ENCODE assay signal across 23 cellular contexts in the genomic region with DNA sequence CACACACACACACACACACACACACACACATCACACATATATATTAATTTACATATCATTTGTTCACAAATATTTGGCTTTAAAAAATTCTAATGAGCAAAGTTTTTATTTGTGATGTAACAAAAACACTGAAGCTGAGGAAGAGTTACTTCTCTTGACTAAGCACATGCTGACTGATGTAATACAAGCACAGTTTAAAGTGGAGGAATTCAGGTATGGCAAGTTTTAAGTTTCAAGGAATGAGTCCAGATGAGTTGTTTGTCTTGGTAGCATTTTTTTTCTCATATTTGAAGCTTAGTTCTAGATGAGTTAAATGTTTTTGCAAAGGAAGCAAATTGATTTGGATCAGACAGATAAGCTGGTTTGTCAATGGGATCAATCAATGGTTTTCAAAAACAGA. TPM values are rescaled to one million over a fixed set of nuclear protein-coding genes. Genes with fewer than 3 reads are reported as not detected.
A peak's percentile ranks its signal among the peaks of the same experiment; 100 is the strongest.
DNase-seq lines count a peak whose midpoint lies in the region; ATAC-seq and TF ChIP-seq lines count a peak whose summit lies in the region.
"Had no signal": no experiment of that assay in that cellular context is flagged by ENCODE, and none has a peak within 500 bp of the region (broad histone marks: within the 10 kb centered on the region; RNA-seq: fewer than 3 reads in every experiment).

No MANE protein-coding gene starts in this region.

- intact Hi-C loops in PC-9 (cut with micrococcal nuclease; ENCODE audit: unreplicated experiment) = no loop called here
- intact Hi-C loops in activated T-helper 1 cell treated with anti-CD3 and anti-CD28 coated beads, Interleukin-12 subunit alpha, Interleukin-12 subunit beta, Interleukin-2, Interleukin-4 antibody, amounts not matched to agents 30 ng/mL and 10 ng/mL and 1 ng/mL, durations not matched to agents 14 hours and 24 hours and 36 hours (cut with micrococcal nuclease) = no loop called here

- H3K27me3 ChIP-seq in GM23338 (ENCODE audit: insufficient read depth) (no peaks in the 10 kb centered on the region), PC-9 (ENCODE audit: insufficient read depth, low read depth) (no peaks in the 10 kb centered on the region)

- H3K9me3 ChIP-seq in PC-9 (ENCODE audit: insufficient read depth, low read depth) = no peaks in the 10 kb centered on the region
- H3K9me3 ChIP-seq: A549 had no signal

- H4K20me1 ChIP-seq in GM23338 (replicated peaks; ENCODE audit: insufficient read depth) = no peaks in the 10 kb centered on the region
- H4K20me1 ChIP-seq in PC-9 (ENCODE audit: insufficient read depth) = no peaks in the 10 kb centered on the region

- H3K9me2 ChIP-seq in GM23338 (ENCODE audit: insufficient read depth) (no peaks in the 10 kb centered on the region), PC-9 (ENCODE audit: insufficient read depth) (no peaks in the 10 kb centered on the region)

- TF ChIP-seq CTCF in GM23338 (conservative IDR thresholded peaks at IDR 0.05; ENCODE audit: low read depth in 2 of 2) = no peak
- TF ChIP-seq CTCF in PC-9 (conservative IDR thresholded peaks at IDR 0.05) = no peak
- no peak for TF ChIP-seq CTCF in endothelial cell (IDR thresholded peaks at IDR 0.05; ENCODE audit: unreplicated experiment)

- H2AFZ ChIP-seq in GM23338 = no peak overlapping the region
- H2AFZ ChIP-seq in PC-9 = peak overlapping the region; percentile 72

- no peaks in the 10 kb centered on the region for H3K79me2 ChIP-seq in GM23338 (replicated peaks; ENCODE audit: insufficient read depth)
- no peaks in the 10 kb centered on the region for H3K79me2 ChIP-seq in PC-9 (ENCODE audit: low read depth)

- H3K9me3 Mint-ChIP-seq in GM23338 (no peaks in the 10 kb centered on the region), endothelial cell (ENCODE audit: unreplicated experiment) (no peaks in the 10 kb centered on the region)
- no peaks in the 10 kb centered on the region for H3K9me3 Mint-ChIP-seq in activated T-helper 1 cell treated with anti-CD3 and anti-CD28 coated beads, Interleukin-12 subunit alpha, Interleukin-12 subunit beta, Interleukin-2, Interleukin-4 antibody, amounts not matched to agents 30 ng/mL and 10 ng/mL and 1 ng/mL, durations not matched to agents 14 hours and 24 hours and 36 hours
- no peaks in the 10 kb centered on the region for H3K9me3 Mint-ChIP-seq in stimulated activated naive B cell treated with anti-CD40 and anti-IgM and Interleukin-4, amounts not matched to agents 10 μg/mL and 1 μg/mL and 100 μg/mL, for 72 hours
- H3K9me3 Mint-ChIP-seq: CD14-positive monocyte had no signal

- H3K4me1 Mint-ChIP-seq in GM23338 (peaks cover 6% of the 10 kb centered on the region; the same call in 2 of the 3 replicates), endothelial cell (ENCODE audit: unreplicated experiment) (peaks cover 3% of the 10 kb centered on the region)
- H3K4me1 Mint-ChIP-seq in activated T-helper 1 cell treated with anti-CD3 and anti-CD28 coated beads, Interleukin-12 subunit alpha, Interleukin-12 subunit beta, Interleukin-2, Interleukin-4 antibody, amounts not matched to agents 30 ng/mL and 10 ng/mL and 1 ng/mL, durations not matched to agents 14 hours and 24 hours and 36 hours (ENCODE audit: low read depth) = no peaks in the 10 kb centered on the region
- peaks cover 0 to 2% of the 10 kb centered on the region in 2 donors for H3K4me1 Mint-ChIP-seq in stimulated activated naive B cell treated with anti-CD40 and anti-IgM and Interleukin-4, amounts not matched to agents 10 μg/mL and 1 μg/mL and 100 μg/mL, for 72 hours
- H3K4me1 Mint-ChIP-seq: B cell, CD14-positive monocyte had no signal

- H3F3A ChIP-seq in GM23338 (replicated peaks; ENCODE audit: low read depth) (no peaks in the 10 kb centered on the region), PC-9 (ENCODE audit: insufficient read depth, low read depth) (no peaks in the 10 kb centered on the region)

- BruUV-seq in PC-9 (replicated peaks; lab: Mats Ljungman, UMichigan) = no TSS peak

- no peak for ATAC-seq in GM23338
- no peak for ATAC-seq in stimulated activated naive B cell treated with anti-CD40 and anti-IgM and Interleukin-4, amounts not matched to agents 10 μg/mL and 1 μg/mL and 100 μg/mL, for 72 hours (replicated peaks)
- ATAC-seq: A549, Right ventricle myocardium inferior had no signal

- H3K27ac ChIP-seq in GM23338 (ENCODE audit: low read depth) (no peak overlapping the region), PC-9 (no peak overlapping the region)
- H3K27ac ChIP-seq: A549, KMS-11 had no signal

- H3K4me3 Mint-ChIP-seq in GM23338 = no peak overlapping the region
- H3K4me3 Mint-ChIP-seq in endothelial cell (ENCODE audit: unreplicated experiment) = peak overlapping the region; percentile 29
- no peak overlapping the region for H3K4me3 Mint-ChIP-seq in activated T-helper 1 cell treated with anti-CD3 and anti-CD28 coated beads, Interleukin-12 subunit alpha, Interleukin-12 subunit beta, Interleukin-2, Interleukin-4 antibody, amounts not matched to agents 30 ng/mL and 10 ng/mL and 1 ng/mL, durations not matched to agents 14 hours and 24 hours and 36 hours
- no peak overlapping the region for H3K4me3 Mint-ChIP-seq in stimulated activated naive B cell treated with anti-CD40 and anti-IgM and Interleukin-4, amounts not matched to agents 10 μg/mL and 1 μg/mL and 100 μg/mL, for 72 hours
- H3K4me3 Mint-ChIP-seq: B cell, CD14-positive monocyte had no signal

- no peaks in the 10 kb centered on the region for H3K36me3 ChIP-seq in GM23338 (ENCODE audit: insufficient read depth)
- H3K36me3 ChIP-seq in PC-9 (ENCODE audit: low read depth) = no peaks in the 10 kb centered on the region

- CTCF ChIA-PET in PC-9 (lab: Charles Lee) = no interaction called here

- H3K4me2 ChIP-seq in GM23338 (no peak overlapping the region), PC-9 (no peak overlapping the region)
- H3K4me2 ChIP-seq: A549, KMS-11 had no signal

- DNase-seq in GM23338 (ENCODE audit: low spot score) = no peak
- no peak for DNase-seq in PC-9
- DNase-seq in endothelial cell (ENCODE audit: low spot score) = no peak
- peak; percentile 8 for DNase-seq in left kidney (ENCODE audit: low read depth, low spot score)
- no peak for DNase-seq in activated T-helper 1 cell treated with anti-CD3 and anti-CD28 coated beads, Interleukin-12 subunit alpha, Interleukin-12 subunit beta, Interleukin-2, Interleukin-4 antibody, amounts not matched to agents 30 ng/mL and 10 ng/mL and 1 ng/mL, durations not matched to agents 14 hours and 24 hours and 36 hours (ENCODE audit: low spot score)
- no peak for DNase-seq in activated T-cell treated with anti-CD3 and anti-CD28 coated beads, Interleukin-2, amount 50 U/mL, for 48 hours
- DNase-seq in stimulated activated naive B cell treated with anti-CD40 and anti-IgM and Interleukin-4, amounts not matched to agents 10 μg/mL and 1 μg/mL and 100 μg/mL, for 72 hours = no peak
- DNase-seq in T1000 (lab: John Stamatoyannopoulos, UW) = no peak
- DNase-seq: DMS53; GDM1; H7; MV-4-11; NCI-H1105 treated with DMSO at 0.1 percent for 48 hours; NCI-H2029 treated with DMSO at 0.1 percent for 48 hours; NCI-H226; NCI-H524; NCI-H774; NK-92 treated with Interleukin-12 subunit alpha and Interleukin-12 subunit beta, amount 100 ng/mL, for 24 hours had no signal

- H3K27me3 Mint-ChIP-seq in GM23338 (ENCODE audit: insufficient read depth, low read depth, poor library complexity) (no peaks in the 10 kb centered on the region), endothelial cell (ENCODE audit: unreplicated experiment) (no peaks in the 10 kb centered on the region)
- H3K27me3 Mint-ChIP-seq in activated T-helper 1 cell treated with anti-CD3 and anti-CD28 coated beads, Interleukin-12 subunit alpha, Interleukin-12 subunit beta, Interleukin-2, Interleukin-4 antibody, amounts not matched to agents 30 ng/mL and 10 ng/mL and 1 ng/mL, durations not matched to agents 14 hours and 24 hours and 36 hours (ENCODE audit: insufficient read depth) = no peaks in the 10 kb centered on the region
- no peaks in the 10 kb centered on the region for H3K27me3 Mint-ChIP-seq in stimulated activated naive B cell treated with anti-CD40 and anti-IgM and Interleukin-4, amounts not matched to agents 10 μg/mL and 1 μg/mL and 100 μg/mL, for 72 hours
- H3K27me3 Mint-ChIP-seq: B cell had no signal

- H3K4me3 ChIP-seq in GM23338 (no peak overlapping the region), PC-9 (no peak overlapping the region)
- H3K4me3 ChIP-seq: A549 had no signal

- POLR2A ChIA-PET in PC-9 (lab: Charles Lee; ENCODE audit: unreplicated experiment) = interaction anchor here (0.7 kb wide), 1 partner anchor 345 kb away, joined by 19 read pairs; no protein-coding TSS in a partner anchor

- H3K36me3 Mint-ChIP-seq in GM23338 (ENCODE audit: low read depth) = no peaks in the 10 kb centered on the region
- peaks cover 9% of the 10 kb centered on the region for H3K36me3 Mint-ChIP-seq in endothelial cell (ENCODE audit: low read depth, unreplicated experiment)
- no peaks in the 10 kb centered on the region for H3K36me3 Mint-ChIP-seq in activated T-helper 1 cell treated with anti-CD3 and anti-CD28 coated beads, Interleukin-12 subunit alpha, Interleukin-12 subunit beta, Interleukin-2, Interleukin-4 antibody, amounts not matched to agents 30 ng/mL and 10 ng/mL and 1 ng/mL, durations not matched to agents 14 hours and 24 hours and 36 hours (ENCODE audit: low read depth)
- no peaks in the 10 kb centered on the region for H3K36me3 Mint-ChIP-seq in stimulated activated naive B cell treated with anti-CD40 and anti-IgM and Interleukin-4, amounts not matched to agents 10 μg/mL and 1 μg/mL and 100 μg/mL, for 72 hours
- H3K36me3 Mint-ChIP-seq: CD14-positive monocyte had no signal

- no peaks in the 10 kb centered on the region for H3K4me1 ChIP-seq in GM23338 (ENCODE audit: insufficient read depth)
- H3K4me1 ChIP-seq in PC-9 (replicated peaks; ENCODE audit: insufficient read depth) = peaks cover 5% of the 10 kb centered on the region; the same call in 1 of the 2 replicates
- H3K4me1 ChIP-seq: A549 had no signal

- H3K27ac Mint-ChIP-seq in GM23338 = peak overlapping the region; percentile 51; the same call in 1 of the 2 replicates
- no peak overlapping the region for H3K27ac Mint-ChIP-seq in endothelial cell (ENCODE audit: unreplicated experiment)
- H3K27ac Mint-ChIP-seq in activated T-helper 1 cell treated with anti-CD3 and anti-CD28 coated beads, Interleukin-12 subunit alpha, Interleukin-12 subunit beta, Interleukin-2, Interleukin-4 antibody, amounts not matched to agents 30 ng/mL and 10 ng/mL and 1 ng/mL, durations not matched to agents 14 hours and 24 hours and 36 hours = no peak overlapping the region
- H3K27ac Mint-ChIP-seq in stimulated activated naive B cell treated with anti-CD40 and anti-IgM and Interleukin-4, amounts not matched to agents 10 μg/mL and 1 μg/mL and 100 μg/mL, for 72 hours = no peak overlapping the region
- H3K27ac Mint-ChIP-seq: B cell, CD14-positive monocyte had no signal

RNA-seq across cellular contexts. Expression of gene CALCRL, which starts 20.2 kb away (rescaled TPM):
- 5.9 and 10.9 TPM in 2 replicates for total RNA-seq in GM23338 (2014; rRNA removed; shearing (Covaris generic))
- 2.6 and 3.2 TPM in 2 replicates for polyA plus RNA-seq in GM23338 (2016; fragmentation: Nextera tagmentation; extraction: Ambion mirVana)
- total RNA-seq in PC-9 (2021) = 0.48 TPM in 1 of 2 replicates, not detected in the other
- 129 TPM for total RNA-seq in endothelial cell (ENCODE audit: unreplicated experiment)
- 0.29 and 0.36 TPM in 2 replicates for total RNA-seq in activated T-helper 1 cell treated with anti-CD3 and anti-CD28 coated beads, Interleukin-12 subunit alpha, Interleukin-12 subunit beta, Interleukin-2, Interleukin-4 antibody, amounts not matched to agents 30 ng/mL and 10 ng/mL and 1 ng/mL, durations not matched to agents 14 hours and 24 hours and 36 hours

Comparison
In these comparisons a context has a peak if more than half of its experiments do, and no peak if none do; other contexts are left out.
1. RNA of gene CALCRL, which starts 20.2 kb away (total RNA-seq): 129 TPM in endothelial cell (single experiment); 5.9 to 10.9 TPM in GM23338, 0.48 TPM in PC-9 and 0.29 to 0.36 TPM in activated T-helper 1 cell treated with anti-CD3 and anti-CD28 coated beads, Interleukin-12 subunit alpha, Interleukin-12 subunit beta, Interleukin-2, Interleukin-4 antibody, amounts not matched to agents 30 ng/mL and 10 ng/mL and 1 ng/mL, durations not matched to agents 14 hours and 24 hours and 36 hours; every median in the first group is over 10 times any median in the second.